Comparison of ENCODE assay signal across 8 cellular contexts in genomic region chr9:65676389-65676788, GRCh38. TPM values are rescaled to one million over a fixed set of nuclear protein-coding genes. Genes with fewer than 3 reads are reported as not detected.
DNase-seq lines count a peak whose midpoint lies in the region; ATAC-seq and TF ChIP-seq lines count a peak whose summit lies in the region.
"Not testable (repeated sequence)": the region's sequence is repeated elsewhere in the genome, so short reads cannot be mapped to it uniquely, and the experiment has no call there.

No MANE protein-coding gene starts in this region.

- dilution Hi-C loops in mammary epithelial cell (cut with HindIII; ENCODE audit: low sequenced_read_pairs): not testable (repeated sequence)

- TF ChIP-seq CTCF in mammary epithelial cell (conservative IDR thresholded peaks at IDR 0.05 in 1 of 2, IDR thresholded peaks at IDR 0.05 in 1 of 2; ENCODE audit: extremely low read depth in 1 of 2, insufficient read depth in 1 of 2, low read depth in 1 of 2, low read length in 2 of 2); hepatocyte (IDR thresholded peaks at IDR 0.05; ENCODE audit: poor library complexity); nephron progenitor cell (IDR thresholded peaks at IDR 0.05): not testable (repeated sequence)

- H3K4me3 ChIP-seq in BLaER1 treated with 17β-estradiol and CSF1 and Interleukin-3, amounts not matched to agents 10 nM and 100 nM: peak overlapping the region; percentile 25 to 68 (median 57); a peak in 18 of 20 replicates
- H3K4me3 ChIP-seq in HUES6 (ENCODE audit: low read depth, low read length) (peak overlapping the region; percentile 57), mammary epithelial cell (replicated peaks in 1 of 3; ENCODE audit: insufficient read depth in 1 of 3, low read depth in 2 of 3, low read length in 3 of 3) (peak overlapping the region in 2 of 3 experiments; percentile 29 to 39)
- not testable (repeated sequence) for H3K4me3 ChIP-seq in hepatocyte

- in situ Hi-C loops in mammary epithelial cell (cut with MboI; ENCODE audit: low sequenced_read_pairs in 2 of 2): not testable (repeated sequence)

- TSS peak; percentile 46 for BruUV-seq in mammary epithelial cell (replicated peaks; lab: Mats Ljungman, UMichigan)

- H3K9me3 ChIP-seq in BLaER1 treated with 17β-estradiol and CSF1 and Interleukin-3, amounts not matched to agents 10 nM and 100 nM (replicated peaks in 1 of 11); HUES6 (ENCODE audit: control insufficient read depth, insufficient read depth, low read depth, low read length); T-helper 17 cell (ENCODE audit: control insufficient read depth, low read length, poor library complexity, severe bottlenecking); mammary epithelial cell (replicated peaks; ENCODE audit: insufficient read depth, low read length); hepatocyte (ENCODE audit: low read depth): not testable (repeated sequence)

- not testable (repeated sequence) for H3K27me3 ChIP-seq in BLaER1 treated with 17β-estradiol and CSF1 and Interleukin-3, amounts not matched to agents 10 nM and 100 nM; HUES6 (ENCODE audit: control insufficient read depth, insufficient read depth, low read length); mammary epithelial cell (ENCODE audit: insufficient read depth, low read length); hepatocyte

- H3K79me2 ChIP-seq in mammary epithelial cell (ENCODE audit: insufficient read depth, low read length); hepatocyte: not testable (repeated sequence)

- intact Hi-C loops in mammary epithelial cell (cut with micrococcal nuclease): not testable (repeated sequence)

- not testable (repeated sequence) for DNase-seq in T-helper 17 cell; mammary epithelial cell; hepatocyte (ENCODE audit: low spot score); nephron progenitor cell
- DNase-seq in activated T-cell treated with anti-CD3 and anti-CD28 coated beads, Interleukin-2, amount 50 U/mL, for 48 hours: peak; percentile 28 to 41

- not testable (repeated sequence) for H3K9me2 ChIP-seq in hepatocyte (replicated peaks; ENCODE audit: insufficient read depth)

- H3K27ac Mint-ChIP-seq in T-helper 17 cell; nephron progenitor cell; stimulated activated memory B cell treated with anti-CD40 and anti-IgM and Interleukin-4, amounts not matched to agents 10 μg/mL and 1 μg/mL and 100 μg/mL, for 72 hours: not testable (repeated sequence)

- H3K9ac ChIP-seq in BLaER1 treated with 17β-estradiol and CSF1 and Interleukin-3, amounts not matched to agents 10 nM and 100 nM: peak overlapping the region in 8 of 11 experiments; percentile 37 to 65 (median 56); a peak in 9 of 22 replicates
- H3K9ac ChIP-seq in HUES6 (ENCODE audit: low read length): not testable (repeated sequence)
- peak overlapping the region; percentile 37 for H3K9ac ChIP-seq in mammary epithelial cell (ENCODE audit: insufficient read depth, low read length)

- peak overlapping the region in 10 of 11 experiments; percentile 37 to 76 (median 58); a peak in 14 of 22 replicates for H3K4me2 ChIP-seq in BLaER1 treated with 17β-estradiol and CSF1 and Interleukin-3, amounts not matched to agents 10 nM and 100 nM
- not testable (repeated sequence) for H3K4me2 ChIP-seq in mammary epithelial cell (ENCODE audit: insufficient read depth, low read depth, low read length)
- H3K4me2 ChIP-seq in hepatocyte: peak overlapping the region; percentile 72

- not testable (repeated sequence) for H3K4me1 Mint-ChIP-seq in T-helper 17 cell; nephron progenitor cell; stimulated activated memory B cell treated with anti-CD40 and anti-IgM and Interleukin-4, amounts not matched to agents 10 μg/mL and 1 μg/mL and 100 μg/mL, for 72 hours

- not testable (repeated sequence) for H3K27me3 Mint-ChIP-seq in T-helper 17 cell; nephron progenitor cell (ENCODE audit: low read depth, poor library complexity); stimulated activated memory B cell treated with anti-CD40 and anti-IgM and Interleukin-4, amounts not matched to agents 10 μg/mL and 1 μg/mL and 100 μg/mL, for 72 hours

- H4K20me1 ChIP-seq in BLaER1 treated with 17β-estradiol and CSF1 and Interleukin-3, amounts not matched to agents 10 nM and 100 nM; mammary epithelial cell (ENCODE audit: insufficient read depth, low read length); hepatocyte (ENCODE audit: insufficient read depth, poor library complexity, severe bottlenecking): not testable (repeated sequence)

- not testable (repeated sequence) for H2AFZ ChIP-seq in mammary epithelial cell (ENCODE audit: low read depth, low read length); hepatocyte

- H3K4me3 Mint-ChIP-seq in T-helper 17 cell: peak overlapping the region; percentile 67
- H3K4me3 Mint-ChIP-seq in nephron progenitor cell: peak overlapping the region; percentile 79
- peak overlapping the region; percentile 78 for H3K4me3 Mint-ChIP-seq in stimulated activated memory B cell treated with anti-CD40 and anti-IgM and Interleukin-4, amounts not matched to agents 10 μg/mL and 1 μg/mL and 100 μg/mL, for 72 hours

- not testable (repeated sequence) for H3K36me3 ChIP-seq in BLaER1 treated with 17β-estradiol and CSF1 and Interleukin-3, amounts not matched to agents 10 nM and 100 nM; HUES6 (ENCODE audit: control insufficient read depth, insufficient read depth, low read length); mammary epithelial cell (ENCODE audit: insufficient read depth, low read length); hepatocyte (replicated peaks; ENCODE audit: insufficient read depth, low read depth)

- peak overlapping the region in 2 of 11 experiments; percentile 51 to 60; a peak in 3 of 22 replicates for H3K27ac ChIP-seq in BLaER1 treated with 17β-estradiol and CSF1 and Interleukin-3, amounts not matched to agents 10 nM and 100 nM
- H3K27ac ChIP-seq in HUES6 (ENCODE audit: low read depth, low read length): not testable (repeated sequence)
- H3K27ac ChIP-seq in mammary epithelial cell (ENCODE audit: insufficient read depth, low read depth, low read length) (peak overlapping the region; percentile 37), hepatocyte (peak overlapping the region; percentile 76)

- H3K36me3 Mint-ChIP-seq in T-helper 17 cell (ENCODE audit: low read depth); nephron progenitor cell (ENCODE audit: low read depth); stimulated activated memory B cell treated with anti-CD40 and anti-IgM and Interleukin-4, amounts not matched to agents 10 μg/mL and 1 μg/mL and 100 μg/mL, for 72 hours: not testable (repeated sequence)

- H3K4me1 ChIP-seq in BLaER1 treated with 17β-estradiol and CSF1 and Interleukin-3, amounts not matched to agents 10 nM and 100 nM: peaks cover 0 to 13% (median 5%) of the 10 kb centered on the region in 10 experiments; a peak in 12 of 20 replicates
- not testable (repeated sequence) for H3K4me1 ChIP-seq in HUES6 (ENCODE audit: control insufficient read depth, insufficient read depth, low read length); mammary epithelial cell (ENCODE audit: insufficient read depth, low read length); hepatocyte (ENCODE audit: insufficient read depth)

- CTCF ChIA-PET in mammary epithelial cell (lab: Charles Lee; ENCODE audit: low non-redundant PET): not testable (repeated sequence)

- H3K9me3 Mint-ChIP-seq in nephron progenitor cell; stimulated activated memory B cell treated with anti-CD40 and anti-IgM and Interleukin-4, amounts not matched to agents 10 μg/mL and 1 μg/mL and 100 μg/mL, for 72 hours: not testable (repeated sequence)

- WGBS in mammary epithelial cell (ENCODE audit: low coverage, missing lambda C conversion rate): 0% methylated on average over 1 of the region's 11 CpGs
- 7% methylated on average over 3 of the region's 11 CpGs for WGBS in hepatocyte (ENCODE audit: low lambda C conversion rate, missing lambda C conversion rate)

- not testable (repeated sequence) for ATAC-seq in T-helper 17 cell; stimulated activated memory B cell treated with anti-CD40 and anti-IgM and Interleukin-4, amounts not matched to agents 10 μg/mL and 1 μg/mL and 100 μg/mL, for 72 hours

RNA-seq across cellular contexts. Expression of gene ZNG1E, which starts 0.7 kb away (rescaled TPM):
- total RNA-seq in T-helper 17 cell: 10 to 100 TPM; 36.3 to 40.9 TPM
- total RNA-seq in mammary epithelial cell: 10 to 100 TPM; 64.7 to 73.3 TPM
- polyA plus RNA-seq in mammary epithelial cell: 32.4 TPM
- polyA minus RNA-seq in mammary epithelial cell: 12.2 TPM
- 71.8 and 77.7 TPM in 2 replicates for total RNA-seq in hepatocyte
- 80.4 and 82.6 TPM in 2 replicates for polyA plus RNA-seq in hepatocyte
